In the genomic region with DNA sequence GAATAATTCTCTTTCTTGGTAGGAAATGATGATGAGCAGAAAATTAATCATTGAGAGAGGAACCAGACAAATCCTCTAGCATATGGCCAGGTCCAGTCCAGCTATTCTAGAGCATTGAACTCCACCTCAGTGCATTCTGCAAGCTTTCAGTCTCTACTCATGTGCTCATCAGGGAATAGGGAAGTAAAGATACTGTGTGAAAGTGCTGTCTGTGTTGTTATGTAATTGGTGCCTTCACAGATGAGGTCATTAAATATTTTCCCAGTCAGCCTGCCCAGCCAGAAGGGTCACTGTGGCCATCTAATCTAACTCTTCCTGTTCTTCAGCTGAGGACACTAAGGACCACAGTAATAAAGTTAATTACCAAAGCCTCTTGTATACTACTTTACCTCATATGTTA, we compare ENCODE assay signal across 1 cellular context.
TF ChIP-seq lines count a peak whose summit lies in the region.

No MANE protein-coding gene starts in this region.

TF ChIP-seq in IMR-90, 13 proteins besides CTCF, POLR2A, EP300 and RAD21 (continued from another document):
- TF ChIP-seq, protein P1, sequence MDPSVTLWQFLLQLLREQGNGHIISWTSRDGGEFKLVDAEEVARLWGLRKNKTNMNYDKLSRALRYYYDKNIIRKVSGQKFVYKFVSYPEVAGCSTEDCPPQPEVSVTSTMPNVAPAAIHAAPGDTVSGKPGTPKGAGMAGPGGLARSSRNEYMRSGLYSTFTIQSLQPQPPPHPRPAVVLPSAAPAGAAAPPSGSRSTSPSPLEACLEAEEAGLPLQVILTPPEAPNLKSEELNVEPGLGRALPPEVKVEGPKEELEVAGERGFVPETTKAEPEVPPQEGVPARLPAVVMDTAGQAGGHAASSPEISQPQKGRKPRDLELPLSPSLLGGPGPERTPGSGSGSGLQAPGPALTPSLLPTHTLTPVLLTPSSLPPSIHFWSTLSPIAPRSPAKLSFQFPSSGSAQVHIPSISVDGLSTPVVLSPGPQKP (IDR thresholded peaks at IDR 0.05; ENCODE audit: borderline replicate concordance, low read depth, low read length), result no peak
- TF ChIP-seq NFE2L2 (IDR thresholded peaks at IDR 0.05; ENCODE audit: low read depth, low read length), result no peak
- TF ChIP-seq, protein P2, sequence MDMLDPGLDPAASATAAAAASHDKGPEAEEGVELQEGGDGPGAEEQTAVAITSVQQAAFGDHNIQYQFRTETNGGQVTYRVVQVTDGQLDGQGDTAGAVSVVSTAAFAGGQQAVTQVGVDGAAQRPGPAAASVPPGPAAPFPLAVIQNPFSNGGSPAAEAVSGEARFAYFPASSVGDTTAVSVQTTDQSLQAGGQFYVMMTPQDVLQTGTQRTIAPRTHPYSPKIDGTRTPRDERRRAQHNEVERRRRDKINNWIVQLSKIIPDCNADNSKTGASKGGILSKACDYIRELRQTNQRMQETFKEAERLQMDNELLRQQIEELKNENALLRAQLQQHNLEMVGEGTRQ (IDR thresholded peaks at IDR 0.05; ENCODE audit: low read depth, low read length), result no peak
TF ChIP-seq in IMR-90: peak in this region for 0.
